Comparison of ENCODE assay signal across 15 cellular contexts in the genomic region with DNA sequence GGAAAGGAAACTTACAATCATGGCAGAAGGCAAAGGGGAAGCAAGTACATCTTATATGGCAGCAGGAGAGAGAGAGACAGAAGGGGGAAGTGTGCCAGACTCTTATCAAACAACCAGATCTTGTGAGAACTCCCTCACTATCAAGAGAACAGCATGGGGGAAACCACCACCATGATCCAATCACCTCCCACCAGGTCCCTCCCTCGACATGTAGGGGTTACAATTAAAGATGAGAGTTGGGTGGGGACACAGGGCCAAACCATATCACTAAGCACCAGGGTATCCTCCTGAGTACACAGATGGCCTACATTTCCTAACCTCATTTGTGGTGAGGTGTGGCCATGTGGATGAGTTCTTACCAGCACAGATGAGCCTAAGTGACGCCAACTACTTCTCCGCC.
A peak's percentile ranks its signal among the peaks of the same experiment; 100 is the strongest.
DNase-seq lines count a peak whose midpoint lies in the region; ATAC-seq and TF ChIP-seq lines count a peak whose summit lies in the region.
"Had no signal": no experiment of that assay in that cellular context is flagged by ENCODE, and none has a peak within 500 bp of the region (broad histone marks: within the 10 kb centered on the region; RNA-seq: fewer than 3 reads in every experiment).

No MANE protein-coding gene starts in this region.

- no peak overlapping the region for H3K4me3 Mint-ChIP-seq in glutamatergic neuron (ENCODE audit: unreplicated experiment)
- H3K4me3 Mint-ChIP-seq: B cell had no signal

- no peak overlapping the region for H3K4me3 ChIP-seq in DND-41 (ENCODE audit: low read depth in 1 of 2, low read length in 2 of 2)
- H3K4me3 ChIP-seq in Jurkat, Clone E6-1 (ENCODE audit: low read length) = no peak overlapping the region

- TF ChIP-seq CTCF in DND-41 (IDR thresholded peaks at IDR 0.05; ENCODE audit: borderline replicate concordance, extremely low read depth, low read length, poor library complexity, severe bottlenecking) (no peak), glutamatergic neuron (IDR thresholded peaks at IDR 0.05; ENCODE audit: partially characterized antibody, unreplicated experiment) (no peak)

- peak; percentile 45; the same call in 2 of the 3 replicates for ATAC-seq in DND-41 (ENCODE audit: insufficient read depth, low read depth)
- ATAC-seq in HG02623 (IDR thresholded peaks at IDR 0.05; ENCODE audit: unreplicated experiment) = no peak

- H3K36me3 ChIP-seq in DND-41 (ENCODE audit: insufficient read depth, low read length) = no peaks in the 10 kb centered on the region

- H3K9me3 Mint-ChIP-seq in glutamatergic neuron (ENCODE audit: unreplicated experiment) = peaks cover 4% of the 10 kb centered on the region

- no peaks in the 10 kb centered on the region for H3K9me3 ChIP-seq in DND-41 (ENCODE audit: insufficient read depth, low read length, severe bottlenecking)

- no peaks in the 10 kb centered on the region for H3K79me2 ChIP-seq in DND-41 (ENCODE audit: insufficient read depth, low read length)

- H3K4me1 Mint-ChIP-seq in glutamatergic neuron (ENCODE audit: low read depth, unreplicated experiment) = peaks cover 23% of the 10 kb centered on the region
- H3K4me1 Mint-ChIP-seq: B cell had no signal

- no peaks in the 10 kb centered on the region for H3K4me1 ChIP-seq in DND-41 (ENCODE audit: insufficient read depth, low read length)

- no peak overlapping the region for H3K4me2 ChIP-seq in DND-41 (ENCODE audit: insufficient read depth, low read length)

- DNase-seq in DND-41 (peak; percentile 7), NCI-H524 treated with DMSO at 0.1 percent for 48 hours (lab: John Stamatoyannopoulos, UW) (peak; percentile 27), glutamatergic neuron (no peak), LoVo (ENCODE audit: low spot score) (no peak), DMS79 treated with DMSO at 0.1 percent for 48 hours (lab: John Stamatoyannopoulos, UW) (no peak)
- peak; percentile 97 for DNase-seq in Jurkat, Clone E6-1 (ENCODE audit: low read depth, low spot score)
- no peak for DNase-seq in stimulated activated CD4-positive, alpha-beta T cell treated with anti-CD3 and anti-CD28 coated beads, Interleukin-4, amount 100 ng/mL, for 1 hour
- DNase-seq: DMS153, GOT3, NCI-H1694, NCI-H2107, NCI-H774, T1000 had no signal

- H4K20me1 ChIP-seq in DND-41 (ENCODE audit: insufficient read depth, low read length) = no peaks in the 10 kb centered on the region

- peaks cover 3% of the 10 kb centered on the region for H3K27me3 ChIP-seq in DND-41 (ENCODE audit: insufficient read depth, low read length, poor library complexity)

- no peak overlapping the region for H3K27ac ChIP-seq in DND-41 (ENCODE audit: low read length)

- H3K27ac Mint-ChIP-seq in glutamatergic neuron (ENCODE audit: unreplicated experiment) = peak overlapping the region; percentile 11
- H3K27ac Mint-ChIP-seq: B cell had no signal

- peaks cover 2% of the 10 kb centered on the region for H3K27me3 Mint-ChIP-seq in glutamatergic neuron (ENCODE audit: unreplicated experiment)
- H3K27me3 Mint-ChIP-seq: B cell had no signal

- H3K36me3 Mint-ChIP-seq in glutamatergic neuron (ENCODE audit: unreplicated experiment) = peaks cover 6% of the 10 kb centered on the region

- no peak overlapping the region for H3K9ac ChIP-seq in DND-41 (ENCODE audit: low read depth, low read length)

- H2AFZ ChIP-seq in DND-41 (ENCODE audit: low read depth, low read length) = no peak overlapping the region

Comparison
In these comparisons a context has a peak if more than half of its experiments do, and no peak if none do; other contexts are left out.
1. DNase-seq: peak in DND-41 (single experiment), Jurkat, Clone E6-1 (single experiment) and NCI-H524 treated with DMSO at 0.1 percent for 48 hours (single experiment); none in glutamatergic neuron (single experiment), LoVo (single experiment), stimulated activated CD4-positive, alpha-beta T cell treated with anti-CD3 and anti-CD28 coated beads, Interleukin-4, amount 100 ng/mL, for 1 hour (single experiment) and DMS79 treated with DMSO at 0.1 percent for 48 hours (single experiment).